In the genomic region with DNA sequence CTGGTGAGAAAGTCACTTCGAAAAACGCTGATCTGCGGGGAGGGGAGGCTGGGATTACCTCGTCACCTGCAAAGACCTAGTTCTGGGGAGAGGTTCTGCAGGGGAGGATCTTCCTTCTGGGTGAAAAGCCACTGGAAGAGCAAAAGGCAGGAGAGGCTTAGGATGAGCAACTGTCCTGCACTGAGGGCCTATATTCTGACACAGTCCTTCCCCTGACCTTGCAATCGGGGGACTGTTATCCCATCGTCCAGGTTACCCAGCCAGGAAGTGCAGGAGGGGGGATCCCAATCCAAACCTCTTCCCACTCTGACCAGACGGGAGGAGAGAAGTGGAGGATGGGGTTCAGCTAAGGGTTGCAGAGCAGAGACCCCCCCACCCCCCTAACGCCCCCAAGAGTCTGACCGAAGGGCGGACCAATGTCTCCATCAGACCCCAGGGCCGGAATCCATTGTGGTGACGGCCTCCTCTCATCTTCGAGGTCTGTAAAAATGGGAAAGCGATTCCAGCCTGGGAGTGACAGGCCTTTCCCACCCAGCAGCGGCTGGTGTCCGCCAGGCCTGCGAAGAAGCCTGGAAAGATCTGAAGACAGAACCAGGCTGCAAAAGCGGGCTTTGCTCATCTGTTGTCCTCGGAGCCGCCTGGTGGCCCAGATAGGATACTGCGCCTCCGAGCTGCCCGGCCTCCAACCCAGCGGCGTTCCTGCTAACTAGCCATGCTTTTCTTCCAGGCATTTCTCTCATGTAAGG, we compare ENCODE assay signal across 8 cellular contexts. TPM values are rescaled to one million over a fixed set of nuclear protein-coding genes. Genes with fewer than 3 reads are reported as not detected.
DNase-seq lines count a peak whose midpoint lies in the region; ATAC-seq and TF ChIP-seq lines count a peak whose summit lies in the region.

No MANE protein-coding gene starts in this region.

- no peaks in the 10 kb centered on the region for H3F3A ChIP-seq in SU-DHL-6 (ENCODE audit: insufficient read depth)

- intact Hi-C loops in Right ventricle myocardium inferior (cut with DNase I): loop anchor here (1.0 to 10.0 kb wide), 9 partner anchors 19 to 388 kb away; no protein-coding TSS in a partner anchor
- intact Hi-C loops in tibial artery (cut with DNase I; ENCODE audit: low total_unique reads): loop anchor here (5.0 to 10.0 kb wide), 3 partner anchors 77 to 217 kb away; no protein-coding TSS in a partner anchor

- peak; percentile 59 for ATAC-seq in Right ventricle myocardium inferior

- no peak overlapping the region for H3K9ac ChIP-seq in SU-DHL-6 (ENCODE audit: low read length)

- H3K36me3 ChIP-seq in SU-DHL-6 (ENCODE audit: low read length) (no peaks in the 10 kb centered on the region), tibial artery (no peaks in the 10 kb centered on the region)

- H3K27me3 Mint-ChIP-seq in activated naive CD8-positive, alpha-beta T cell treated with anti-CD3 and anti-CD28 coated beads for 36 hours: peaks cover 5% of the 10 kb centered on the region
- no peaks in the 10 kb centered on the region for H3K27me3 Mint-ChIP-seq in osteocyte (ENCODE audit: unreplicated experiment)

- no peaks in the 10 kb centered on the region for H3K9me2 ChIP-seq in SU-DHL-6 (replicated peaks; ENCODE audit: insufficient read depth, low read length)

- H3K27me3 ChIP-seq in SU-DHL-6 (ENCODE audit: low read length) (no peaks in the 10 kb centered on the region), tibial artery (no peaks in the 10 kb centered on the region)

- H3K79me2 ChIP-seq in SU-DHL-6 (ENCODE audit: insufficient read depth, low read length): no peaks in the 10 kb centered on the region

- peak overlapping the region; percentile 99 for H3K27ac Mint-ChIP-seq in activated naive CD8-positive, alpha-beta T cell treated with anti-CD3 and anti-CD28 coated beads for 36 hours
- peak overlapping the region; percentile 87 for H3K27ac Mint-ChIP-seq in osteocyte (ENCODE audit: unreplicated experiment)

- DNase-seq in SIG-M5 treated with dmso at 0.1 percent for 504 hours (lab: John Stamatoyannopoulos, UW; ENCODE audit: unreplicated experiment) (peak; percentile 73), SIG-M5 (lab: John Stamatoyannopoulos, UW) (no peak), M059J (ENCODE audit: low read depth) (peak; percentile 88), Right ventricle myocardium inferior (ENCODE audit: missing footprints) (peak; percentile 89), osteocyte (ENCODE audit: extremely low spot score, unreplicated experiment) (peak; percentile 95), tibial artery (peak; percentile 92 to 94)
- peak; percentile 77 for DNase-seq in activated naive CD8-positive, alpha-beta T cell treated with anti-CD3 and anti-CD28 coated beads for 36 hours

- no peak overlapping the region for H3K4me2 ChIP-seq in SU-DHL-6 (ENCODE audit: low read depth, low read length, poor library complexity, severe bottlenecking)

- peak overlapping the region; percentile 96 for H3K4me3 Mint-ChIP-seq in activated naive CD8-positive, alpha-beta T cell treated with anti-CD3 and anti-CD28 coated beads for 36 hours
- peak overlapping the region; percentile 88 for H3K4me3 Mint-ChIP-seq in osteocyte (ENCODE audit: unreplicated experiment)

- H3K4me1 ChIP-seq in tibial artery: peaks cover 10 to 65% (median 49%) of the 10 kb centered on the region in 4 donors

- no peaks in the 10 kb centered on the region for H3K9me3 Mint-ChIP-seq in activated naive CD8-positive, alpha-beta T cell treated with anti-CD3 and anti-CD28 coated beads for 36 hours
- H3K9me3 Mint-ChIP-seq in osteocyte (ENCODE audit: unreplicated experiment): no peaks in the 10 kb centered on the region

- TF ChIP-seq CTCF in SU-DHL-6 (IDR thresholded peaks at IDR 0.05; ENCODE audit: insufficient read depth, low read length, poor library complexity, severe bottlenecking) (peak; percentile 84), osteocyte (IDR thresholded peaks at IDR 0.05) (peak; percentile 94), tibial artery (IDR thresholded peaks at IDR 0.05) (peak; percentile 96 to 98)

- H2AFZ ChIP-seq in SU-DHL-6 (ENCODE audit: low read depth, low read length, severe bottlenecking): no peak overlapping the region

- peaks cover 39% of the 10 kb centered on the region for H3K36me3 Mint-ChIP-seq in activated naive CD8-positive, alpha-beta T cell treated with anti-CD3 and anti-CD28 coated beads for 36 hours
- H3K36me3 Mint-ChIP-seq in osteocyte (ENCODE audit: unreplicated experiment): peaks cover 4% of the 10 kb centered on the region

- H3K27ac ChIP-seq in SU-DHL-6 (ENCODE audit: low read depth, low read length) (no peak overlapping the region), tibial artery (peak overlapping the region; percentile 99)

- no peak overlapping the region for H3K4me3 ChIP-seq in SU-DHL-6 (ENCODE audit: insufficient read depth, low read length, poor library complexity, severe bottlenecking)
- peak overlapping the region; percentile 85 to 92 for H3K4me3 ChIP-seq in tibial artery

- H3K4me1 Mint-ChIP-seq in activated naive CD8-positive, alpha-beta T cell treated with anti-CD3 and anti-CD28 coated beads for 36 hours: peaks cover 34% of the 10 kb centered on the region
- H3K4me1 Mint-ChIP-seq in osteocyte (ENCODE audit: unreplicated experiment): peaks cover 76% of the 10 kb centered on the region

- no peaks in the 10 kb centered on the region for H4K20me1 ChIP-seq in SU-DHL-6 (ENCODE audit: low read depth, low read length)

- H3K9me3 ChIP-seq in SU-DHL-6 (ENCODE audit: insufficient read depth, low read length) (no peaks in the 10 kb centered on the region), tibial artery (no peaks in the 10 kb centered on the region)

RNA-seq across cellular contexts. Expression of a gene that starts 1.6 kb away (rescaled TPM):
- total RNA-seq in M059J (2014; rRNA removed; shearing (Covaris generic)): 47.3 and 51.5 TPM in 2 replicates
- total RNA-seq in activated naive CD8-positive, alpha-beta T cell treated with anti-CD3 and anti-CD28 coated beads for 36 hours: 100 to 1,000 TPM; 163 to 167 TPM
- total RNA-seq in Right ventricle myocardium inferior (81.0 TPM), osteocyte (52.5 and 55.3 TPM in 2 replicates)

RNA-seq across cellular contexts. Expression of a gene that starts 24.3 kb away (rescaled TPM):
- total RNA-seq in M059J (2014; rRNA removed; shearing (Covaris generic)): not detected in 2 replicates
- total RNA-seq in activated naive CD8-positive, alpha-beta T cell treated with anti-CD3 and anti-CD28 coated beads for 36 hours: not detected
- total RNA-seq in Right ventricle myocardium inferior (not detected), osteocyte (not detected in 2 replicates)
